ENCODE assay signal across 1 cellular context in the genomic region with DNA sequence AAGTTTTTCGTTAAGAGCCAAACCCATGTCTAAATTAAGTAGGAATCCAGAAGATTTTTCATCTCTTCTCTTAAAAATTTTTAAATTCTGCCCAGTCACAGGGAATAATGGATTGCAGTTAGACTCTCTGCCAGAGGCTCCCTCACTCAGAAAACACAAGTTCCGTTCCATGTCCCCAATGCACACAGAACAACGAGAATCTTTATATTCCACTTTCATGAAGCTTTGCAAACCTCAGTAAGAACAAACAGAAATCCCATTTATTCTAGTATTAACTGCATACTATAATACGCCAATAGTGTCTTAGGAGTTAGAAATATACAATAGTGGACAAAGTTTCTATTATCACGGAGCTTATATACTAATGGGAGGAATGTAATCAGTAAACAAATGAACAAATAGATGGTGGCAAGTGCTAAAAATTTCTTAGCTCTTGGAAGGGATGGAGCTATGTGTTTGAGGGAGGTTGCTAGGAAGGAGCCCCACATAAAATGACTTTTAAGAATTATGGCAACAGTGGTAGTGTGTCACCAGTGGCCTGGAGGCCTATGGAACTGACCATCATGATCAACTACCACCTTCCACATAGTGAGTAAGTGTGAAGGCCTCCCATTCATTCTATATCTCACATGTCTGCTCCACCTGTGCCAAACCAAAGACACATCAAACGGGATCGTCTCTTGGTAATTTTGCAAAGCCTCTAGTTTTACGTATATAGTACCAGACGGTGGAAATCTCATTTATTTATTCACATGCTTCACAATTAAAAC.
TF ChIP-seq lines count a peak whose summit lies in the region.

No MANE protein-coding gene starts in this region.

TF ChIP-seq in GM23338, 12 proteins besides CTCF, POLR2A, EP300 and RAD21 (continued from another document):
- TF ChIP-seq ZNF462 (CRISPR knock-in tag; IDR thresholded peaks at IDR 0.05) (no peak), POLR2AphosphoS5 (IDR thresholded peaks at IDR 0.05; ENCODE audit: low read depth) (no peak), ZNF331 (CRISPR knock-in tag; IDR thresholded peaks at IDR 0.05; ENCODE audit: low read depth) (no peak), NANOG (IDR thresholded peaks at IDR 0.05; ENCODE audit: borderline replicate concordance) (no peak), EZH2 (IDR thresholded peaks at IDR 0.05; ENCODE audit: low read depth, unreplicated experiment) (no peak), JUNB (IDR thresholded peaks at IDR 0.05; ENCODE audit: unreplicated experiment) (no peak), ETS1 (IDR thresholded peaks at IDR 0.05) (no peak)
- TF ChIP-seq, protein P1, sequence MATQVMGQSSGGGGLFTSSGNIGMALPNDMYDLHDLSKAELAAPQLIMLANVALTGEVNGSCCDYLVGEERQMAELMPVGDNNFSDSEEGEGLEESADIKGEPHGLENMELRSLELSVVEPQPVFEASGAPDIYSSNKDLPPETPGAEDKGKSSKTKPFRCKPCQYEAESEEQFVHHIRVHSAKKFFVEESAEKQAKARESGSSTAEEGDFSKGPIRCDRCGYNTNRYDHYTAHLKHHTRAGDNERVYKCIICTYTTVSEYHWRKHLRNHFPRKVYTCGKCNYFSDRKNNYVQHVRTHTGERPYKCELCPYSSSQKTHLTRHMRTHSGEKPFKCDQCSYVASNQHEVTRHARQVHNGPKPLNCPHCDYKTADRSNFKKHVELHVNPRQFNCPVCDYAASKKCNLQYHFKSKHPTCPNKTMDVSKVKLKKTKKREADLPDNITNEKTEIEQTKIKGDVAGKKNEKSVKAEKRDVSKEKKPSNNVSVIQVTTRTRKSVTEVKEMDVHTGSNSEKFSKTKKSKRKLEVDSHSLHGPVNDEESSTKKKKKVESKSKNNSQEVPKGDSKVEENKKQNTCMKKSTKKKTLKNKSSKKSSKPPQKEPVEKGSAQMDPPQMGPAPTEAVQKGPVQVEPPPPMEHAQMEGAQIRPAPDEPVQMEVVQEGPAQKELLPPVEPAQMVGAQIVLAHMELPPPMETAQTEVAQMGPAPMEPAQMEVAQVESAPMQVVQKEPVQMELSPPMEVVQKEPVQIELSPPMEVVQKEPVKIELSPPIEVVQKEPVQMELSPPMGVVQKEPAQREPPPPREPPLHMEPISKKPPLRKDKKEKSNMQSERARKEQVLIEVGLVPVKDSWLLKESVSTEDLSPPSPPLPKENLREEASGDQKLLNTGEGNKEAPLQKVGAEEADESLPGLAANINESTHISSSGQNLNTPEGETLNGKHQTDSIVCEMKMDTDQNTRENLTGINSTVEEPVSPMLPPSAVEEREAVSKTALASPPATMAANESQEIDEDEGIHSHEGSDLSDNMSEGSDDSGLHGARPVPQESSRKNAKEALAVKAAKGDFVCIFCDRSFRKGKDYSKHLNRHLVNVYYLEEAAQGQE (IDR thresholded peaks at IDR 0.05; ENCODE audit: unreplicated experiment) = no peak
